ENCODE assay signal across 1 cellular context in genomic region chr11:63682045-63682915, GRCh38.
TF ChIP-seq lines count a peak whose summit lies in the region.

No MANE protein-coding gene starts in this region.

TF ChIP-seq in GM23338, 12 proteins besides CTCF, POLR2A, EP300 and RAD21 (continued from another document):
- TF ChIP-seq REST (IDR thresholded peaks at IDR 0.05; ENCODE audit: unreplicated experiment) = no peak
- TF ChIP-seq, protein P1, sequence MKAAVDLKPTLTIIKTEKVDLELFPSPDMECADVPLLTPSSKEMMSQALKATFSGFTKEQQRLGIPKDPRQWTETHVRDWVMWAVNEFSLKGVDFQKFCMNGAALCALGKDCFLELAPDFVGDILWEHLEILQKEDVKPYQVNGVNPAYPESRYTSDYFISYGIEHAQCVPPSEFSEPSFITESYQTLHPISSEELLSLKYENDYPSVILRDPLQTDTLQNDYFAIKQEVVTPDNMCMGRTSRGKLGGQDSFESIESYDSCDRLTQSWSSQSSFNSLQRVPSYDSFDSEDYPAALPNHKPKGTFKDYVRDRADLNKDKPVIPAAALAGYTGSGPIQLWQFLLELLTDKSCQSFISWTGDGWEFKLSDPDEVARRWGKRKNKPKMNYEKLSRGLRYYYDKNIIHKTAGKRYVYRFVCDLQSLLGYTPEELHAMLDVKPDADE (IDR thresholded peaks at IDR 0.05) = no peak
